1 cellular context compared by ENCODE assay signal in the genomic region with DNA sequence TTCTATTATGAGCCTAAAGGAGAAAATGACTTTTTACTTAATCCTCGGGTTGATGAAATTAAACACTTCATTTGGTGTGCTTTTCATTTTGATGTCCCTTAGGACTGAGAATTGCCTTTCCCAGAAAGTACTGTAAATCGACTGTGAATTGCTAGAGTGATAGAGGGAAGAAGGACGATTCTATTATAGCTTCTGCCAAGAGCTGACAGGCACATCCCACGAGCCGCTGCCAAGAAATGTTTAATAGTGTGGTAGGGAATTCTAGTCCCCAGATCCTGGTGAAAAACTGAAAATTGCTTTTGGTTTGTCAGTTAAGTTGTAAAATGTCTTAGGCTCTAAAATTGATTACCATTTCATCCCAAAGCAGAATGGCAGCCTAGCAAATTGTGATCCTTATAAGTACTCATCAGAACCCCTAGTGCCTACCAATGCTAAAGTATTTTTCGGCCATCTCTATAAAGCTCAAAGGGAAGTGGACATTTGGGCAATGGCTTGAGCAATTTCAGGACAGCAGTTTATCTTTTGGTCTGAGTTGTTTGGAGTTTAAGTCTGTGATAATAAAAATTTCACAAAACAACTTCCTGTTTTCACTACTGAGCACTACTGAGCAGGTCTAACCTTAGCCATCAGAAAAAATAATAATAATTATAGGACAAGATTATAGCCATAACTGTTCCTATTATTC.
TF ChIP-seq lines count a peak whose summit lies in the region.

No MANE protein-coding gene starts in this region.

TF ChIP-seq in IMR-90, 13 proteins besides CTCF, POLR2A, EP300 and RAD21:
- no peak for TF ChIP-seq RFX5 (IDR thresholded peaks at IDR 0.05; ENCODE audit: low read depth, low read length)
- TF ChIP-seq CHD1 (IDR thresholded peaks at IDR 0.05; ENCODE audit: low read depth, low read length): no peak
- no peak for TF ChIP-seq NFE2L2 (IDR thresholded peaks at IDR 0.05; ENCODE audit: low read depth, low read length)
- no peak for TF ChIP-seq RCOR1 (IDR thresholded peaks at IDR 0.05; ENCODE audit: insufficient replicate concordance, low read length)
- TF ChIP-seq BHLHE40 (IDR thresholded peaks at IDR 0.05; ENCODE audit: low read depth, low read length): no peak
- TF ChIP-seq CEBPB (IDR thresholded peaks at IDR 0.05; ENCODE audit: low read depth, low read length): no peak
- no peak for TF ChIP-seq MAZ (IDR thresholded peaks at IDR 0.05; ENCODE audit: borderline replicate concordance, low read depth, low read length)
